ENCODE assay signal across 21 cellular contexts in the genomic region with DNA sequence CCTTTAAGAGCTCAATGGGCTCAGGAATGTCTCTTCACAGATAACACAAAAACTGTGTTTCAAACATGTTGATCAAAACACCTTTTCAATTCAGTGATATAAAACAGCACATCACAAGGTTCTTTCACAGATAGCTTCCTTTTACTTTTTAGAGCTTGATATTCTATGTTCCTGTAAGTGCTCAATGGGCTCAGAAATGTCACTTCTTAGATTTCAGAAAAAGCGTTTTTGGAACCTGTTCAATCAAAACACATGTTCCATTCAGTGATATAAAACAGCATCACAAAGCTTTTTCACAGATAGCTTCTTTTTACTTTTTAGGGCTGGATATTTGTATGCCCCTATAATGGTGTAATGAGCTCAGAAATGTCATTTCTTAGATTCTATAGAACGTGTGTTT.
"Had no signal": no experiment of that assay in that cellular context is flagged by ENCODE, and none has a peak within 500 bp of the region (broad histone marks: within the 10 kb centered on the region; RNA-seq: fewer than 3 reads in every experiment).

No MANE protein-coding gene starts in this region.

- H3K4me1 ChIP-seq: SJSA1 had no signal

- H3K27me3 ChIP-seq: SJSA1 had no signal

- H3K27ac ChIP-seq: SJSA1, SK-N-MC had no signal

- DNase-seq: KBM-7, MV-4-11, NCI-H1048, NCI-H1105, NCI-H1417, NCI-H1436 treated with DMSO at 0.1 percent for 48 hours, NCI-H1694, NCI-H187 treated with DMSO at 0.1 percent for 48 hours, NCI-H2029 treated with DMSO at 0.1 percent for 48 hours, NCI-H2107, NCI-H226, NCI-H446, NCI-H510A, NCI-H524 treated with DMSO at 0.1 percent for 48 hours, NCI-H69, NCI-H774, Right ventricle myocardium superior, RPMI8226, SIG-M5 had no signal

- H3K36me3 ChIP-seq: SJSA1 had no signal

- H3K4me3 ChIP-seq: SJSA1, SK-N-MC had no signal

- H3K9me3 ChIP-seq: SJSA1 had no signal
